20 cellular contexts compared by ENCODE assay signal in the genomic region with DNA sequence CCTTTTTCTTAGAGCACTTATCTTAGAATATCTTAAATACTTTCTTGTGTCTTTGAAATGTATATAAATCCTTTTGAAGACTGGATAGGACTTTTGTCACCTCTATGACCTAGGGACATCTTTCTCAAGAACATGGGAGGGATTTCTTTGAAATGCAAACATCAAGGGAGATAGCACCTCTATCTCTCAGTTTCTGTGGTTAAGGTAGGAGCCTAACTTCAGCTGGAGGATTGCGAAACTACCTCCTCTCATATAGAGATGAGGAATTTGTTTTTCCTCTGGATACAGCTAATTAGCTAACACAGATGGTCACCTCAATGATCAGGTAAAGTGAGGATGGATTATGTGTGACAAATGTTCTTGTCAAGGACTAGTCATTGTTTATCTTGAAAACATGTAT.
"Had no signal": no experiment of that assay in that cellular context is flagged by ENCODE, and none has a peak within 500 bp of the region (broad histone marks: within the 10 kb centered on the region; RNA-seq: fewer than 3 reads in every experiment).

No MANE protein-coding gene starts in this region.

- ATAC-seq: activated CD8-positive, alpha-beta memory T cell treated with anti-CD3 and anti-CD28 coated beads, Interleukin-2, amount 10 ng/mL, durations not matched to agents 7 days and 5 days; activated CD8-positive, alpha-beta T cell treated with anti-CD3 and anti-CD28 coated beads for 36 hours; activated naive CD8-positive, alpha-beta T cell treated with anti-CD3 and anti-CD28 coated beads, Interleukin-2, amount 50 U/mL, for 24 hours; left lobe of liver; lower lobe of right lung; natural killer cell treated with Interleukin-12 subunit alpha and Interleukin-12 subunit beta and Interleukin-15 and Interleukin-18, amount 100 ng/mL, for 72 hours; psoas muscle had no signal

- DNase-seq: activated CD4-positive, alpha-beta T cell treated with anti-CD3 and anti-CD28 coated beads, Interleukin-2, amount 10 ng/mL, durations not matched to agents 7 days and 5 days; activated CD4-positive, CD25-positive, alpha-beta regulatory T cell treated with anti-CD3 and anti-CD28 coated beads, Interleukin-2, amount 50 U/mL, for 72 hours; activated CD8-positive, alpha-beta memory T cell treated with anti-CD3 and anti-CD28 coated beads, Interleukin-2, amount 10 ng/mL, durations not matched to agents 7 days and 5 days; activated CD8-positive, alpha-beta T cell treated with anti-CD3 and anti-CD28 coated beads for 36 hours; activated gamma-delta T cell; activated naive CD4-positive, alpha-beta T cell treated with anti-CD3 and anti-CD28 coated beads, Interleukin-2, amount 50 U/mL, for 16 hours; activated naive CD8-positive, alpha-beta T cell treated with anti-CD3 and anti-CD28 coated beads, Interleukin-2, amount 50 U/mL, for 24 hours; hypothalamus; lower lobe of right lung; ovary; psoas muscle; stimulated activated CD4-positive, alpha-beta T cell treated with anti-CD3 and anti-CD28 coated beads, Interleukin-4, amount 100 ng/mL, for 24 hours; stimulated activated naive CD4-positive, alpha-beta T cell treated with Interleukin-2 at 50 U/mL for 16 hours had no signal

- H3K27ac ChIP-seq: lower lobe of right lung, neutrophil, ovary, psoas muscle, right atrium auricular region, thoracic aorta, vagina, VCaP had no signal

- H3K9me3 ChIP-seq: lower lobe of right lung, neutrophil, ovary, psoas muscle, right atrium auricular region, thoracic aorta, vagina had no signal

- H3K4me3 ChIP-seq: lower lobe of right lung, ovary, psoas muscle, right atrium auricular region, thoracic aorta, vagina had no signal

- H3K4me1 ChIP-seq: lower lobe of right lung, psoas muscle, vagina had no signal

- H3K36me3 ChIP-seq: lower lobe of right lung, neutrophil, ovary, right atrium auricular region, thoracic aorta, vagina had no signal

- H3K27me3 ChIP-seq: neutrophil, ovary, right atrium auricular region, vagina had no signal
